10 cellular contexts compared by ENCODE assay signal in genomic region chr9:84597131-84597530, GRCh38.
DNase-seq lines count a peak whose midpoint lies in the region; ATAC-seq and TF ChIP-seq lines count a peak whose summit lies in the region.
"Had no signal": no experiment of that assay in that cellular context is flagged by ENCODE, and none has a peak within 500 bp of the region (broad histone marks: within the 10 kb centered on the region; RNA-seq: fewer than 3 reads in every experiment).

No MANE protein-coding gene starts in this region.

- H3K9me3 Mint-ChIP-seq in activated CD4-positive, alpha-beta T cell treated with anti-CD3 and anti-CD28 coated beads, Interleukin-2, amount 10 ng/mL, durations not matched to agents 24 days and 14 days, result peaks cover 21% of the 10 kb centered on the region
- H3K9me3 Mint-ChIP-seq: nephron progenitor cell had no signal

- no peak for DNase-seq in activated CD4-positive, alpha-beta T cell treated with anti-CD3 and anti-CD28 coated beads, Interleukin-2, amount 10 ng/mL, durations not matched to agents 24 days and 14 days
- DNase-seq in activated CD4-positive, alpha-beta T cell treated with anti-CD3 and anti-CD28 coated beads for 4 hours, result no peak
- DNase-seq in HL-60 (ENCODE audit: low read depth in 1 of 2, low spot score in 1 of 2), result peak; percentile 37 to 71
- peak; percentile 45 for DNase-seq in pons (ENCODE audit: low spot score)
- DNase-seq in COLO829 (ENCODE audit: low spot score), result no peak
- DNase-seq in stimulated activated CD4-positive, alpha-beta T cell treated with anti-CD3 and anti-CD28 coated beads, Interleukin-1b, Interleukin-23, amount 100 ng/mL, for 48 hours, result no peak
- no peak for DNase-seq in DMS53 (lab: John Stamatoyannopoulos, UW)
- DNase-seq: nephron progenitor cell had no signal

- peaks cover 7% of the 10 kb centered on the region for H3K4me1 Mint-ChIP-seq in activated CD4-positive, alpha-beta T cell treated with anti-CD3 and anti-CD28 coated beads, Interleukin-2, amount 10 ng/mL, durations not matched to agents 24 days and 14 days
- H3K4me1 Mint-ChIP-seq: nephron progenitor cell had no signal

- peaks cover 2% of the 10 kb centered on the region for H3K27me3 ChIP-seq in HL-60 (ENCODE audit: insufficient read depth, poor library complexity, severe bottlenecking)
- H3K27me3 ChIP-seq: cardiac muscle cell had no signal

- no peak for TF ChIP-seq CTCF in HL-60 (IDR thresholded peaks at IDR 0.05; ENCODE audit: insufficient read depth, low read length)

- H3K27ac ChIP-seq in HL-60 (replicated peaks), result peak overlapping the region; percentile 1; the same call in 1 of the 2 replicates
- H3K27ac ChIP-seq: cardiac muscle cell had no signal

- ATAC-seq in HG02623 (IDR thresholded peaks at IDR 0.05; ENCODE audit: unreplicated experiment), result peak; percentile 97

- no peak overlapping the region; the same call in 1 of the 2 replicates for H3K4me3 ChIP-seq in HL-60 (replicated peaks; ENCODE audit: insufficient read depth, low read length)
- H3K4me3 ChIP-seq: cardiac muscle cell had no signal

- no peaks in the 10 kb centered on the region for H3K36me3 Mint-ChIP-seq in activated CD4-positive, alpha-beta T cell treated with anti-CD3 and anti-CD28 coated beads, Interleukin-2, amount 10 ng/mL, durations not matched to agents 24 days and 14 days (ENCODE audit: low read depth)

- intact Hi-C loops in activated CD4-positive, alpha-beta T cell treated with anti-CD3 and anti-CD28 coated beads, Interleukin-2, amount 10 ng/mL, durations not matched to agents 24 days and 14 days (cut with micrococcal nuclease), result no loop called here

- H3K4me3 Mint-ChIP-seq in activated CD4-positive, alpha-beta T cell treated with anti-CD3 and anti-CD28 coated beads, Interleukin-2, amount 10 ng/mL, durations not matched to agents 24 days and 14 days, result peak overlapping the region; percentile 17
- H3K4me3 Mint-ChIP-seq: nephron progenitor cell had no signal

- H3K27ac Mint-ChIP-seq in activated CD4-positive, alpha-beta T cell treated with anti-CD3 and anti-CD28 coated beads, Interleukin-2, amount 10 ng/mL, durations not matched to agents 24 days and 14 days, result no peak overlapping the region
- H3K27ac Mint-ChIP-seq: nephron progenitor cell had no signal

- H3K27me3 Mint-ChIP-seq in activated CD4-positive, alpha-beta T cell treated with anti-CD3 and anti-CD28 coated beads, Interleukin-2, amount 10 ng/mL, durations not matched to agents 24 days and 14 days, result no peaks in the 10 kb centered on the region

Comparison
In these comparisons a context has a peak if more than half of its experiments do, and no peak if none do; other contexts are left out.
1. DNase-seq: peak in HL-60 (2 of 2) and pons (single experiment); none in activated CD4-positive, alpha-beta T cell treated with anti-CD3 and anti-CD28 coated beads, Interleukin-2, amount 10 ng/mL, durations not matched to agents 24 days and 14 days (single experiment), activated CD4-positive, alpha-beta T cell treated with anti-CD3 and anti-CD28 coated beads for 4 hours (0 of 2), COLO829 (single experiment), stimulated activated CD4-positive, alpha-beta T cell treated with anti-CD3 and anti-CD28 coated beads, Interleukin-1b, Interleukin-23, amount 100 ng/mL, for 48 hours (single experiment) and DMS53 (single experiment).